Comparison of ENCODE assay signal across 10 cellular contexts in the genomic region with DNA sequence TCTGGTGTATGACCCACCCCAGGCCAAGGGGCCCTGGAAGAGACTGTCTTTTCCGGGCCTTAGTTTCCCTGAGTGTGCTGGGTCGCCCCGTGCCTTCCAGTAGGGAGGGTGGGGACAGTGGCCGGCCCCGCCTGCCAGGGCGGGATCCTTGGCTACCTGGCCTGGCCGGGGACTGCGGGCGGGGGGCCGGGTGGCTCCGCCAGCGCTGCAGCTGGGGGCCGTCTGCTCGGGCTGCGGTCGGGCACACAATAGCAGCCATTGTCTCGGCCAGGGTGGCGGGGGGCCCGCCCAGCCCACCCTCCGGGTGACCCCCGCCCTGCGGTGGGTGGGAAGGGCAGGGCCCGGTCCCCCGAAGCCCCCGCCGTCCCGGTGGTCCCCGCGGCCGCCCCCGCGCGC. TPM values are rescaled to one million over a fixed set of nuclear protein-coding genes. Genes with fewer than 3 reads are reported as not detected.
DNase-seq lines count a peak whose midpoint lies in the region; ATAC-seq and TF ChIP-seq lines count a peak whose summit lies in the region.
"Had no signal": no experiment of that assay in that cellular context is flagged by ENCODE, and none has a peak within 500 bp of the region (broad histone marks: within the 10 kb centered on the region; RNA-seq: fewer than 3 reads in every experiment).

No MANE protein-coding gene starts in this region.

- H3K9me3 ChIP-seq in IMR-90 (ENCODE audit: control insufficient read depth, insufficient read depth, low read length) (no peaks in the 10 kb centered on the region), lower lobe of right lung (no peaks in the 10 kb centered on the region), testis (no peaks in the 10 kb centered on the region)

- no peak overlapping the region for H3K56ac ChIP-seq in IMR-90 (ENCODE audit: extremely low read depth, insufficient read depth, low read length)

- no peaks in the 10 kb centered on the region for H3K27me3 ChIP-seq in IMR-90 (ENCODE audit: control insufficient read depth, insufficient read depth, low read length)
- no peaks in the 10 kb centered on the region for H3K27me3 ChIP-seq in lower lobe of right lung (ENCODE audit: low read depth)
- H3K27me3 ChIP-seq in testis = no peaks in the 10 kb centered on the region

- peak overlapping the region; percentile 82; the same call in 1 of the 2 replicates for H3K23ac ChIP-seq in IMR-90 (ENCODE audit: low read depth, low read length)

- H3K4me1 ChIP-seq in IMR-90 (ENCODE audit: control insufficient read depth, insufficient read depth, low read length) (peaks cover 34% of the 10 kb centered on the region), lower lobe of right lung (peaks cover 78% of the 10 kb centered on the region), testis (peaks cover 43% of the 10 kb centered on the region)

- no CpG with 5 or more reads among the region's 33 CpGs for WGBS in IMR-90 (ENCODE audit: extremely low coverage in 2 of 2, insufficient read length in 1 of 2), 2 experiments
- 10% methylated on average over 20 of the region's 33 CpGs; no CpG with 5 or more reads in 1 of the 2 donors for WGBS in testis, 2 donors

- no peak for ATAC-seq in IMR-90 (ENCODE audit: low read depth)
- ATAC-seq in lower lobe of right lung = no peak
- ATAC-seq in HG03432 (IDR thresholded peaks at IDR 0.05; ENCODE audit: unreplicated experiment) = no peak

- dilution Hi-C loops in IMR-90 (cut with HindIII; ENCODE audit: low sequenced_read_pairs, unreplicated experiment) = no loop called here

- peak overlapping the region; percentile 82 for H3K14ac ChIP-seq in IMR-90 (replicated peaks; ENCODE audit: low read depth, low read length)

- no TSS peak for BruUV-seq in IMR-90 (replicated peaks; lab: Mats Ljungman, UMichigan)

- H4K5ac ChIP-seq in IMR-90 (ENCODE audit: low read depth, low read length) = no peak overlapping the region

- no peak overlapping the region for H4K91ac ChIP-seq in IMR-90 (ENCODE audit: insufficient read depth, low read depth, low read length)

- H2BK120ac ChIP-seq in IMR-90 (ENCODE audit: low read depth, low read length) = no peak overlapping the region

- no peak for TF ChIP-seq RAD21 in IMR-90 (IDR thresholded peaks at IDR 0.05; ENCODE audit: low read length)

- H3K27ac ChIP-seq in IMR-90 (ENCODE audit: insufficient read depth, low read length) (no peak overlapping the region), caudate nucleus (ENCODE audit: low read depth, low read length) (peak overlapping the region; percentile 80), lower lobe of right lung (peak overlapping the region; percentile 85), testis (peak overlapping the region; percentile 71 to 82)
- H3K27ac ChIP-seq: KMS-11 had no signal

- H2BK5ac ChIP-seq in IMR-90 (ENCODE audit: low read depth, low read length, poor library complexity, severe bottlenecking) = no peak overlapping the region

- TF ChIP-seq POLR2A in IMR-90 (IDR thresholded peaks at IDR 0.05; ENCODE audit: low read depth, low read length) (no peak), testis (IDR thresholded peaks at IDR 0.05) (no peak)

- no peak for DNase-seq in IMR-90
- peak in 3 of 61 donors; percentile 14 to 61 (median 43) for DNase-seq in caudate nucleus (lab: John Stamatoyannopoulos, UW)
- no peak for DNase-seq in lower lobe of right lung
- no peak for DNase-seq in testis
- no peak for DNase-seq in activated CD8-positive, alpha-beta memory T cell treated with anti-CD3 and anti-CD28 coated beads, Interleukin-2, amount 50 U/mL, for 4 hours
- no peak for DNase-seq in stimulated activated naive CD4-positive, alpha-beta T cell (lab: John Stamatoyannopoulos, UW)
- DNase-seq: NCI-H446 treated with DMSO at 0.1 percent for 48 hours had no signal

- H3K36me3 ChIP-seq in IMR-90 (ENCODE audit: control insufficient read depth, insufficient read depth, low read length) (peaks cover 4% of the 10 kb centered on the region), lower lobe of right lung (peaks cover 5% of the 10 kb centered on the region), testis (ENCODE audit: low read depth, missing control alignments) (no peaks in the 10 kb centered on the region)

- intact Hi-C loops in IMR-90 (cut with micrococcal nuclease) = no loop called here
- intact Hi-C loops in lower lobe of right lung (cut with DNase I) = no loop called here
- intact Hi-C loops in testis (cut with DNase I; ENCODE audit: low total_unique reads) = loop anchor here (5.0 kb wide), 1 partner anchor 40 kb away; no protein-coding TSS in a partner anchor

- peak overlapping the region; percentile 37 for H2AK9ac ChIP-seq in IMR-90 (replicated peaks; ENCODE audit: low read depth, low read length, poor library complexity)

- H3K4ac ChIP-seq in IMR-90 (ENCODE audit: low read depth, low read length) = peak overlapping the region; percentile 56

- no peak overlapping the region for H3K4me2 ChIP-seq in IMR-90 (ENCODE audit: low read depth, low read length)
- H3K4me2 ChIP-seq: KMS-11 had no signal

- H4K8ac ChIP-seq in IMR-90 (ENCODE audit: low read depth in 2 of 2, low read length in 2 of 2) = peak overlapping the region in 1 of 2 experiments; percentile 53; a peak in 1 of 4 replicates

- H2AK5ac ChIP-seq in IMR-90 (ENCODE audit: low read depth, low read length) = peak overlapping the region; percentile 40; the same call in 1 of the 2 replicates

- H4K20me1 ChIP-seq in IMR-90 (ENCODE audit: insufficient read depth, low read length) = peaks cover 76% of the 10 kb centered on the region

- H3K9ac ChIP-seq in IMR-90 (ENCODE audit: low read depth, low read length) = no peak overlapping the region
- H3K9ac ChIP-seq: KMS-11 had no signal

- H2BK15ac ChIP-seq in IMR-90 (ENCODE audit: low read depth, low read length) = no peak overlapping the region; the same call in 2 of the 3 replicates

- CTCF ChIA-PET in IMR-90 (lab: Yijun Ruan, JAX) = interaction anchor here (0.9 to 2.3 kb wide), 2 partner anchors 37 to 73 kb away, joined by 4 to 11 read pairs; no protein-coding TSS in a partner anchor

- H3K9me1 ChIP-seq in IMR-90 (ENCODE audit: insufficient read depth, low read length) = peaks cover 16% of the 10 kb centered on the region

- POLR2A ChIA-PET in IMR-90 (lab: Charles Lee; ENCODE audit: unreplicated experiment) = interaction anchor here (0.5 kb wide), 1 partner anchor 1140 kb away, joined by 25 read pairs; no protein-coding TSS in a partner anchor

- no peak overlapping the region for H2AFZ ChIP-seq in IMR-90 (replicated peaks; ENCODE audit: low read length, poor library complexity)

- H2BK20ac ChIP-seq in IMR-90 (ENCODE audit: low read depth, low read length) = no peak overlapping the region

- in situ Hi-C loops in IMR-90 (cut with MboI; ENCODE audit: low sequenced_read_pairs) = no loop called here

- no peak overlapping the region for H3K18ac ChIP-seq in IMR-90 (ENCODE audit: low read depth, low read length)

- peaks cover 25 to 88% of the 10 kb centered on the region in 2 experiments for H3K79me1 ChIP-seq in IMR-90 (ENCODE audit: low read depth in 1 of 2, low read length in 2 of 2)

- H3K4me3 ChIP-seq in IMR-90 (ENCODE audit: insufficient read depth, low read depth, low read length) = no peak overlapping the region
- H3K4me3 ChIP-seq in lower lobe of right lung = peak overlapping the region; percentile 56
- H3K4me3 ChIP-seq in testis = peak overlapping the region; percentile 58 to 64

- no peak for TF ChIP-seq CTCF in IMR-90 (conservative IDR thresholded peaks at IDR 0.05; ENCODE audit: low read depth, low read length)
- no peak for TF ChIP-seq CTCF in lower lobe of right lung (IDR thresholded peaks at IDR 0.05)
- TF ChIP-seq CTCF in testis (IDR thresholded peaks at IDR 0.05) = no peak

TF ChIP-seq in IMR-90, 13 proteins besides CTCF, POLR2A, EP300 and RAD21:
- no peak for TF ChIP-seq MAFK (IDR thresholded peaks at IDR 0.05; ENCODE audit: low read depth, low read length)

RNA-seq across cellular contexts. Expression of a gene that starts 11.5 kb away (rescaled TPM):
- total RNA-seq in IMR-90 (2012; rRNA removed) = 0.36 and 0.56 TPM in 2 replicates
- 8.4 and 9.0 TPM in 2 replicates for polyA plus RNA-seq in IMR-90 (2012; rRNA removed)
- polyA plus RNA-seq in IMR-90 (2012; cell fraction: cytosol; rRNA removed) = 6.1 and 12.6 TPM in 2 replicates
- polyA plus RNA-seq in IMR-90 (2012; cell fraction: nucleus; rRNA removed; ENCODE audit: low replicate concordance) = 15.5 and 36.4 TPM in 2 replicates
- 21.5 TPM for total RNA-seq in lower lobe of right lung
- 1 to 10 TPM; 4.8 to 6.7 TPM for total RNA-seq in testis
- polyA plus RNA-seq in testis (ENCODE audit: insufficient read depth, low read depth, low replicate concordance) = 15.0 TPM
- polyA plus RNA-seq: naive thymus-derived CD4-positive, alpha-beta T cell had no signal

RNA-seq across cellular contexts. Expression of a gene that starts 23.7 kb away (rescaled TPM):
- total RNA-seq in IMR-90 (2012; rRNA removed) (17.9 and 25.6 TPM in 2 replicates), lower lobe of right lung (40.0 TPM), testis (100 to 1,000 TPM; 126 to 148 TPM)
- polyA plus RNA-seq in IMR-90 (2012; rRNA removed) (48.4 and 69.5 TPM in 2 replicates), testis (ENCODE audit: insufficient read depth, low read depth, low replicate concordance) (61.8 TPM)
- 84.0 and 105 TPM in 2 replicates for polyA plus RNA-seq in IMR-90 (2012; cell fraction: cytosol; rRNA removed)
- 70.0 and 101 TPM in 2 replicates for polyA plus RNA-seq in IMR-90 (2012; cell fraction: nucleus; rRNA removed; ENCODE audit: low replicate concordance)

RNA-seq across cellular contexts. Expression of a gene that starts 44.3 kb away (rescaled TPM):
- total RNA-seq in IMR-90 (2012; rRNA removed) = 9.3 and 10.3 TPM in 2 replicates
- polyA plus RNA-seq in IMR-90 (2012; rRNA removed) = 83.8 and 87.2 TPM in 2 replicates
- 83.6 and 183 TPM in 2 replicates for polyA plus RNA-seq in IMR-90 (2012; cell fraction: cytosol; rRNA removed)
- polyA plus RNA-seq in IMR-90 (2012; cell fraction: nucleus; rRNA removed; ENCODE audit: low replicate concordance) = 42.8 and 134 TPM in 2 replicates
- 17.4 TPM for total RNA-seq in lower lobe of right lung
- total RNA-seq in testis = 100 to 1,000 TPM; 103 to 125 TPM
- 33.9 TPM for polyA plus RNA-seq in testis (ENCODE audit: insufficient read depth, low read depth, low replicate concordance)

RNA-seq across cellular contexts. Expression of a gene that starts 54.6 kb away (rescaled TPM):
- 7.3 and 7.8 TPM in 2 replicates for total RNA-seq in IMR-90 (2012; rRNA removed)
- 5.6 and 7.0 TPM in 2 replicates for polyA plus RNA-seq in IMR-90 (2012; rRNA removed)
- 3.0 and 5.3 TPM in 2 replicates for polyA plus RNA-seq in IMR-90 (2012; cell fraction: cytosol; rRNA removed)
- polyA plus RNA-seq in IMR-90 (2012; cell fraction: nucleus; rRNA removed; ENCODE audit: low replicate concordance) = 6.5 and 10.4 TPM in 2 replicates
- total RNA-seq in lower lobe of right lung = 12.9 TPM
- total RNA-seq in testis = 1 to 10 TPM; 3.1 to 4.8 TPM
- 2.7 TPM for polyA plus RNA-seq in testis (ENCODE audit: insufficient read depth, low read depth, low replicate concordance)
